ENCODE assay signal across 1 cellular context in genomic region chr2:161243873-161244272, GRCh38.
TF ChIP-seq lines count a peak whose summit lies in the region.

No MANE protein-coding gene starts in this region.

TF ChIP-seq in SK-N-SH, 30 proteins besides CTCF, POLR2A, EP300 and RAD21 (continued from another document):
- TF ChIP-seq USF1 (IDR thresholded peaks at IDR 0.05; ENCODE audit: borderline replicate concordance, low read depth): no peak
- no peak for TF ChIP-seq CHD2 (IDR thresholded peaks at IDR 0.05; ENCODE audit: low read length, partially characterized antibody)
